Comparison of ENCODE assay signal across 14 cellular contexts in genomic region chr10:88835910-88836221, GRCh38. TPM values are rescaled to one million over a fixed set of nuclear protein-coding genes. Genes with fewer than 3 reads are reported as not detected.
A peak's percentile ranks its signal among the peaks of the same experiment; 100 is the strongest.
DNase-seq lines count a peak whose midpoint lies in the region; ATAC-seq and TF ChIP-seq lines count a peak whose summit lies in the region.
"Had no signal": no experiment of that assay in that cellular context is flagged by ENCODE, and none has a peak within 500 bp of the region (broad histone marks: within the 10 kb centered on the region; RNA-seq: fewer than 3 reads in every experiment).

No MANE protein-coding gene starts in this region.

- intact Hi-C loops in mucosa of descending colon (cut with DNase I, micrococcal nuclease), result loop anchor here (2.0 to 10.0 kb wide), 4 partner anchors 96 to 379 kb away; no protein-coding TSS in a partner anchor

- no peaks in the 10 kb centered on the region for H3K36me3 ChIP-seq in mucosa of descending colon (ENCODE audit: low read depth)
- H3K36me3 ChIP-seq: right atrium auricular region had no signal

- DNase-seq in activated T-cell treated with anti-CD3 and anti-CD28 coated beads, Interleukin-2, amount 50 U/mL, for 72 hours, result no peak
- DNase-seq in activated T-cell treated with anti-CD3 and anti-CD28 coated beads, Interleukin-2, amount 50 U/mL, for 24 hours, result no peak
- DNase-seq in mucosa of descending colon, result no peak
- no peak for DNase-seq in LoVo (ENCODE audit: low spot score)
- DNase-seq in medulla oblongata (ENCODE audit: extremely low spot score), result no peak
- no peak for DNase-seq in NCI-H510A treated with DMSO at 0.1 percent for 48 hours (lab: John Stamatoyannopoulos, UW)
- DNase-seq: SIG-M5 had no signal

- no peaks in the 10 kb centered on the region for H3K4me1 ChIP-seq in mucosa of descending colon (ENCODE audit: low read depth)
- H3K4me1 ChIP-seq: right atrium auricular region, testis had no signal

- peaks cover 0 to 1% of the 10 kb centered on the region in 2 donors for H3K9me3 Mint-ChIP-seq in activated T-cell treated with anti-CD3 and anti-CD28 coated beads, Interleukin-2, amount 50 U/mL, for 72 hours
- H3K9me3 Mint-ChIP-seq in activated T-cell treated with anti-CD3 and anti-CD28 coated beads, Interleukin-2, amount 50 U/mL, for 24 hours, result no peaks in the 10 kb centered on the region
- H3K9me3 Mint-ChIP-seq: central memory CD8-positive, alpha-beta T cell; endodermal cell; nephron had no signal

- TF ChIP-seq CTCF in mucosa of descending colon (IDR thresholded peaks at IDR 0.05), result no peak

- no peak overlapping the region for H3K27ac Mint-ChIP-seq in activated T-cell treated with anti-CD3 and anti-CD28 coated beads, Interleukin-2, amount 50 U/mL, for 72 hours
- no peak overlapping the region for H3K27ac Mint-ChIP-seq in activated T-cell treated with anti-CD3 and anti-CD28 coated beads, Interleukin-2, amount 50 U/mL, for 24 hours
- H3K27ac Mint-ChIP-seq: endodermal cell, nephron had no signal

- H3K9me3 ChIP-seq in mucosa of descending colon, result no peaks in the 10 kb centered on the region
- H3K9me3 ChIP-seq: right atrium auricular region, testis had no signal

- H3K27me3 Mint-ChIP-seq in activated T-cell treated with anti-CD3 and anti-CD28 coated beads, Interleukin-2, amount 50 U/mL, for 72 hours (ENCODE audit: low read depth), result no peaks in the 10 kb centered on the region
- no peaks in the 10 kb centered on the region for H3K27me3 Mint-ChIP-seq in activated T-cell treated with anti-CD3 and anti-CD28 coated beads, Interleukin-2, amount 50 U/mL, for 24 hours
- H3K27me3 Mint-ChIP-seq: central memory CD8-positive, alpha-beta T cell had no signal

- no peak overlapping the region for H3K4me3 ChIP-seq in mucosa of descending colon
- H3K4me3 ChIP-seq: right atrium auricular region, testis had no signal

- no peak overlapping the region for H3K4me3 Mint-ChIP-seq in activated T-cell treated with anti-CD3 and anti-CD28 coated beads, Interleukin-2, amount 50 U/mL, for 72 hours
- H3K4me3 Mint-ChIP-seq in activated T-cell treated with anti-CD3 and anti-CD28 coated beads, Interleukin-2, amount 50 U/mL, for 24 hours, result no peak overlapping the region
- H3K4me3 Mint-ChIP-seq: central memory CD8-positive, alpha-beta T cell; endodermal cell; nephron had no signal

- ATAC-seq in activated T-cell treated with anti-CD3 and anti-CD28 coated beads, Interleukin-2, amount 50 U/mL, for 72 hours (replicated peaks in 1 of 2), result peak; percentile 4
- ATAC-seq in GM21576 (IDR thresholded peaks at IDR 0.05; ENCODE audit: unreplicated experiment) (peak; percentile 25), HG03520 (IDR thresholded peaks at IDR 0.05; ENCODE audit: unreplicated experiment) (peak; percentile 12), mucosa of descending colon (peak; percentile 28)

- no peaks in the 10 kb centered on the region for H3K36me3 Mint-ChIP-seq in activated T-cell treated with anti-CD3 and anti-CD28 coated beads, Interleukin-2, amount 50 U/mL, for 72 hours (ENCODE audit: insufficient read depth in 2 of 2)
- H3K36me3 Mint-ChIP-seq in activated T-cell treated with anti-CD3 and anti-CD28 coated beads, Interleukin-2, amount 50 U/mL, for 24 hours (ENCODE audit: low read depth), result no peaks in the 10 kb centered on the region

- H3K4me1 Mint-ChIP-seq in activated T-cell treated with anti-CD3 and anti-CD28 coated beads, Interleukin-2, amount 50 U/mL, for 72 hours (ENCODE audit: low read depth), result peaks cover 27% of the 10 kb centered on the region
- peaks cover 29% of the 10 kb centered on the region for H3K4me1 Mint-ChIP-seq in activated T-cell treated with anti-CD3 and anti-CD28 coated beads, Interleukin-2, amount 50 U/mL, for 24 hours (ENCODE audit: low read depth)

RNA-seq across cellular contexts. Expression of gene ANKRD22, which starts 15.8 kb away (rescaled TPM):
- total RNA-seq in activated T-cell treated with anti-CD3 and anti-CD28 coated beads, Interleukin-2, amount 50 U/mL, for 72 hours, result under 1 TPM; 0.24 to 0.65 TPM
- total RNA-seq in mucosa of descending colon, result 10 to 100 TPM in 2 of 3 donors, 1 to 10 TPM in 1; 9.0 to 30.6 (median 18.9) TPM
- total RNA-seq: endodermal cell, right atrium auricular region had no signal

RNA-seq across cellular contexts. Expression of gene LIPM, which starts 33.3 kb away (rescaled TPM):
- not detected for total RNA-seq in activated T-cell treated with anti-CD3 and anti-CD28 coated beads, Interleukin-2, amount 50 U/mL, for 72 hours
- not detected for total RNA-seq in mucosa of descending colon
- total RNA-seq: endodermal cell, testis had no signal

RNA-seq across cellular contexts. Expression of gene STAMBPL1, which starts 44.2 kb away (rescaled TPM):
- 10 to 100 TPM; 28.2 to 39.9 TPM for total RNA-seq in activated T-cell treated with anti-CD3 and anti-CD28 coated beads, Interleukin-2, amount 50 U/mL, for 72 hours
- total RNA-seq in mucosa of descending colon, result 10 to 100 TPM; 19.2 to 44.2 (median 20.0) TPM

Comparison
In these comparisons a context has a peak if more than half of its experiments do, and no peak if none do; other contexts are left out.
1. RNA of gene ANKRD22, which starts 15.8 kb away (total RNA-seq): 9.0 to 30.6 TPM in mucosa of descending colon; 0.24 to 0.65 TPM in activated T-cell treated with anti-CD3 and anti-CD28 coated beads, Interleukin-2, amount 50 U/mL, for 72 hours; every median in the first group is over 4 times any median in the second.
2. Peak in every context shown above with its lines, with median percentiles within 50 percentile points of each other: ATAC-seq.